ENCODE assay signal across 29 cellular contexts in the genomic region with DNA sequence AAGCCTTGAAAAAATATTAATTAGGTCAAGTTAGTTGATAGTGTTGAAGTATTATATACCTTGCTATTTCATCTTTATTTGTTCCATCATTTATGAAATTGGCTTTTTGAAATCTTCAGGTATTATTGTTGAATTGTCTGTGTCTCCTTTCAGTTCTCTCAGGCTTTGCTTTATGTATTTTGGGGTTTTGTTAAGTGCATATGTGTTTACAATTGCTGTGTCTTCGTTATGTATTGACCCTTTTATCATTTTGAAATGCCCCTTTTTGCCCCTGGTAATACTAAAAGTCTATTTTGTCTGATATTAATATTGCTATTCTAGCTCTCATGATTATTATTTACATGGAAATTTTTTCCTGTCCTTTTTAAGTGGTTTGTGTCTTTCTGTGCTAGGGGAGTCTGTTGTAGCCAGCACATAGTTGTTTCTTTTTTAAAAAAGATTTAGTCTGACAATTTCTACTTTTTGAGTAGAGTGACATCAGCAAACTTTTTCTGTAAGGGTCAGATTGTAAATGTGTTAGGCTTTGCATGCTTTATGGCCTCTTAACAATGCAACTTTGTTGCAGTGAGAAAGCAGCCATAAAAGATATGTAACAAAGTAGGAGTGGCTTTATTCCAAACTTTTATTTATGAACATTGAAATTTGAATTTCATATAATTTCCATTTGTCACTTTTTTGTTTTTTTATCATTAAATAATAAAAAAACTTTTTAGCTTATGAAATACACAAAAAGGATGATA.
"Had no signal": no experiment of that assay in that cellular context is flagged by ENCODE, and none has a peak within 500 bp of the region (broad histone marks: within the 10 kb centered on the region; RNA-seq: fewer than 3 reads in every experiment).

No MANE protein-coding gene starts in this region.

- H3K27ac ChIP-seq: ascending aorta, cardiac muscle cell, Peyer's patch, WERI-Rb-1 had no signal

- H3K9me3 ChIP-seq: Peyer's patch had no signal

- H3K36me3 ChIP-seq: ascending aorta, cardiac muscle cell, Peyer's patch, WERI-Rb-1 had no signal

- ATAC-seq: activated CD8-positive, alpha-beta T cell treated with anti-CD3 and anti-CD28 coated beads for 36 hours; activated T-cell treated with anti-CD3 and anti-CD28 coated beads, Interleukin-2, amount 50 U/mL, for 72 hours; SK-N-SH treated with all-trans-retinoic acid at 6 μM for 48 hours had no signal

- H3K27me3 ChIP-seq: ascending aorta, cardiac muscle cell, Peyer's patch had no signal

- DNase-seq: activated CD4-positive, alpha-beta T cell treated with anti-CD3 and anti-CD28 coated beads, Interleukin-2, amount 10 ng/mL, durations not matched to agents 24 days and 14 days; activated CD4-positive, alpha-beta T cell treated with anti-CD3 and anti-CD28 coated beads, Interleukin-2, amount 50 U/mL, for 4 hours; activated CD4-positive, CD25-positive, alpha-beta regulatory T cell; activated CD8-positive, alpha-beta T cell treated with anti-CD3 and anti-CD28 coated beads for 36 hours; activated gamma-delta T cell; activated naive CD4-positive, alpha-beta T cell treated with Interleukin-2 at 50 U/mL for 16 hours; activated naive CD8-positive, alpha-beta T cell treated with anti-CD3 and anti-CD28 coated beads, Interleukin-2, amount 10 ng/mL, durations not matched to agents 7 days and 5 days; activated T-cell treated with anti-CD3 and anti-CD28 coated beads, Interleukin-2, amount 50 U/mL, for 1 hour; activated T-cell treated with anti-CD3 and anti-CD28 coated beads, Interleukin-2, amount 50 U/mL, for 72 hours; amygdala; Karpas-422; KBM-7; NCI-H1105; NCI-H1417 treated with DMSO at 0.1 percent for 48 hours; NCI-H187 treated with DMSO at 0.1 percent for 48 hours; NCI-H2081; NCI-H226; NCI-H446 treated with DMSO at 0.1 percent for 48 hours; NCI-H524; Peyer's patch; RPMI8226; SHP77 treated with DMSO at 0.1 percent for 48 hours; T-helper 1 cell; T-helper 2 cell; T-helper 9 cell; WERI-Rb-1 had no signal

- H3K4me3 ChIP-seq: ascending aorta, cardiac muscle cell, Peyer's patch had no signal
